8 cellular contexts compared by ENCODE assay signal in genomic region chr1:234605493-234605982, GRCh38. TPM values are rescaled to one million over a fixed set of nuclear protein-coding genes. Genes with fewer than 3 reads are reported as not detected.
A peak's percentile ranks its signal among the peaks of the same experiment; 100 is the strongest.
DNase-seq lines count a peak whose midpoint lies in the region; ATAC-seq and TF ChIP-seq lines count a peak whose summit lies in the region.

No MANE protein-coding gene starts in this region.

- H3K4me3 ChIP-seq in ascending aorta: peak overlapping the region; percentile 67 to 90
- peak overlapping the region; percentile 75 to 98 (median 94) for H3K4me3 ChIP-seq in liver (ENCODE audit: low read depth in 1 of 3, low read length in 3 of 3)
- H3K4me3 ChIP-seq in tibial artery: peak overlapping the region; percentile 75 to 94

- peak overlapping the region; percentile 96 to 99 for H3K27ac ChIP-seq in ascending aorta
- H3K27ac ChIP-seq in liver (ENCODE audit: low read depth in 1 of 2, low read length in 2 of 2): peak overlapping the region; percentile 97 to 100
- peak overlapping the region; percentile 95 to 98 for H3K27ac ChIP-seq in tibial artery

- WGBS in liver: 1% methylated on average over 1 of the region's 1 CpG

- no peak for ATAC-seq in activated T-cell treated with anti-CD3 and anti-CD28 coated beads, Interleukin-2, amount 50 U/mL, for 72 hours (replicated peaks in 1 of 2)
- ATAC-seq in HG03039 (IDR thresholded peaks at IDR 0.05; ENCODE audit: unreplicated experiment) (no peak), GM18861 (IDR thresholded peaks at IDR 0.05; ENCODE audit: unreplicated experiment) (no peak)

- H3K36me3 Mint-ChIP-seq in activated T-cell treated with anti-CD3 and anti-CD28 coated beads, Interleukin-2, amount 50 U/mL, for 72 hours (ENCODE audit: insufficient read depth in 2 of 2): peaks cover 37 to 51% of the 10 kb centered on the region in 2 donors

- H3K36me3 ChIP-seq in ascending aorta (peaks cover 21 to 30% of the 10 kb centered on the region in 2 donors), liver (ENCODE audit: control insufficient read depth in 4 of 4, insufficient read depth in 3 of 4, low read depth in 1 of 4, low read length in 3 of 4) (peaks cover 0 to 11% (median under 1%) of the 10 kb centered on the region in 4 donors), tibial artery (peaks cover 22 to 31% (median 28%) of the 10 kb centered on the region in 3 donors)

- peaks cover 48% of the 10 kb centered on the region for H3K4me1 Mint-ChIP-seq in activated T-cell treated with anti-CD3 and anti-CD28 coated beads, Interleukin-2, amount 50 U/mL, for 72 hours (ENCODE audit: low read depth)

- H3K27me3 Mint-ChIP-seq in activated T-cell treated with anti-CD3 and anti-CD28 coated beads, Interleukin-2, amount 50 U/mL, for 72 hours (ENCODE audit: low read depth): no peaks in the 10 kb centered on the region

- TF ChIP-seq CTCF in ascending aorta (IDR thresholded peaks at IDR 0.05) (no peak), liver (IDR thresholded peaks at IDR 0.05; ENCODE audit: low read depth, low read length, missing input control) (no peak), tibial artery (IDR thresholded peaks at IDR 0.05) (no peak)

- H3K27me3 ChIP-seq in ascending aorta: no peaks in the 10 kb centered on the region
- H3K27me3 ChIP-seq in liver (ENCODE audit: control insufficient read depth in 4 of 4, insufficient read depth in 4 of 4, low read length in 3 of 4): no peaks in the 10 kb centered on the region
- H3K27me3 ChIP-seq in tibial artery: no peaks in the 10 kb centered on the region

- DNase-seq in activated T-cell treated with anti-CD3 and anti-CD28 coated beads, Interleukin-2, amount 50 U/mL, for 72 hours: no peak
- no peak for DNase-seq in activated T-cell treated with anti-CD3 and anti-CD28 coated beads, Interleukin-2, amount 50 U/mL, for 48 hours
- DNase-seq in ascending aorta (ENCODE audit: low spot score in 2 of 2) (no peak), tibial artery (no peak), posterior vena cava (ENCODE audit: low spot score) (no peak)

- H3K4me3 Mint-ChIP-seq in activated T-cell treated with anti-CD3 and anti-CD28 coated beads, Interleukin-2, amount 50 U/mL, for 72 hours: peak overlapping the region; percentile 82 to 97

- TF ChIP-seq RAD21 in liver (IDR thresholded peaks at IDR 0.05): no peak

- peaks cover 11 to 21% of the 10 kb centered on the region in 2 donors for H3K4me1 ChIP-seq in ascending aorta
- peaks cover 2 to 48% (median 25%) of the 10 kb centered on the region in 4 donors for H3K4me1 ChIP-seq in liver (ENCODE audit: control insufficient read depth in 4 of 4, insufficient read depth in 4 of 4, low read length in 3 of 4)
- peaks cover 0 to 46% (median 31%) of the 10 kb centered on the region in 4 donors for H3K4me1 ChIP-seq in tibial artery

- peak overlapping the region; percentile 94 for H3K27ac Mint-ChIP-seq in activated T-cell treated with anti-CD3 and anti-CD28 coated beads, Interleukin-2, amount 50 U/mL, for 72 hours

- intact Hi-C loops in ascending aorta (cut with DNase I): no loop called here
- intact Hi-C loops in tibial artery (cut with DNase I; ENCODE audit: low total_unique reads): no loop called here
- intact Hi-C loops in posterior vena cava (cut with DNase I): loop anchor here in 1 of 2 donors (5.0 kb wide), 1 partner anchor 108 kb away; no protein-coding TSS in a partner anchor

- no peaks in the 10 kb centered on the region for H3K9me3 Mint-ChIP-seq in activated T-cell treated with anti-CD3 and anti-CD28 coated beads, Interleukin-2, amount 50 U/mL, for 72 hours

- peak overlapping the region; percentile 99 to 100 for H3K9ac ChIP-seq in liver (ENCODE audit: low read depth in 1 of 2, low read length in 2 of 2)

- H3K9me3 ChIP-seq in ascending aorta: no peaks in the 10 kb centered on the region
- no peaks in the 10 kb centered on the region for H3K9me3 ChIP-seq in liver (ENCODE audit: control insufficient read depth in 4 of 4, low read length in 3 of 4)
- no peaks in the 10 kb centered on the region for H3K9me3 ChIP-seq in tibial artery

TF ChIP-seq in liver, 16 proteins besides CTCF, POLR2A, EP300 and RAD21:
- TF ChIP-seq NR2F2 (IDR thresholded peaks at IDR 0.05): no peak
- no peak for TF ChIP-seq HNF4A (conservative IDR thresholded peaks at IDR 0.05)
- no peak for TF ChIP-seq EGR1 (IDR thresholded peaks at IDR 0.05; ENCODE audit: low read depth in 2 of 2)
- no peak for TF ChIP-seq RXRA (IDR thresholded peaks at IDR 0.05)
- no peak for TF ChIP-seq SP1 (IDR thresholded peaks at IDR 0.05)
- no peak for TF ChIP-seq FOXA1 (IDR thresholded peaks at IDR 0.05)

RNA-seq across cellular contexts. Expression of gene IRF2BP2, which starts 4.4 kb away (rescaled TPM):
- 100 to 1,000 TPM; 238 to 283 TPM for total RNA-seq in activated T-cell treated with anti-CD3 and anti-CD28 coated beads, Interleukin-2, amount 50 U/mL, for 72 hours
- 80.0 TPM for total RNA-seq in ascending aorta
- total RNA-seq in liver: 10 to 100 TPM; 31.5 to 48.2 TPM
- polyA plus RNA-seq in liver: 10 to 100 TPM; 22.2 to 39.3 TPM
- total RNA-seq in posterior vena cava: 10 to 100 TPM; 72.1 to 86.2 TPM
